31 cellular contexts compared by ENCODE assay signal in genomic region chr4:105988671-105989070, GRCh38.
"Had no signal": no experiment of that assay in that cellular context is flagged by ENCODE, and none has a peak within 500 bp of the region (broad histone marks: within the 10 kb centered on the region; RNA-seq: fewer than 3 reads in every experiment).

No MANE protein-coding gene starts in this region.

- H3K36me3 Mint-ChIP-seq: naive thymus-derived CD8-positive, alpha-beta T cell; stimulated activated effector memory CD8-positive, alpha-beta T cell treated with anti-CD3 and anti-CD28 coated beads, Interleukin-12 subunit alpha, Interleukin-12 subunit beta, amount 100 ng/mL, for 72 hours had no signal

- H3K9me3 ChIP-seq: ovary, psoas muscle, testis, upper lobe of right lung, vagina had no signal

- H3K79me2 ChIP-seq: hepatocyte had no signal

- H3K4me3 Mint-ChIP-seq: endodermal cell; naive thymus-derived CD8-positive, alpha-beta T cell; stimulated activated effector memory CD8-positive, alpha-beta T cell treated with anti-CD3 and anti-CD28 coated beads, Interleukin-12 subunit alpha, Interleukin-12 subunit beta, amount 100 ng/mL, for 72 hours had no signal

- H3K4me1 ChIP-seq: foreskin keratinocyte, testis, tibial nerve had no signal

- H3K27ac Mint-ChIP-seq: endodermal cell; naive thymus-derived CD8-positive, alpha-beta T cell; stimulated activated effector memory CD8-positive, alpha-beta T cell treated with anti-CD3 and anti-CD28 coated beads, Interleukin-12 subunit alpha, Interleukin-12 subunit beta, amount 100 ng/mL, for 72 hours had no signal

- H3K27me3 ChIP-seq: esophagus muscularis mucosa, foreskin keratinocyte, gastroesophageal sphincter, heart left ventricle, hepatocyte, ovary, stomach, testis, tibial nerve, upper lobe of right lung, vagina had no signal

- ATAC-seq: foreskin keratinocyte; gastroesophageal sphincter; heart left ventricle; left lobe of liver; naive thymus-derived CD8-positive, alpha-beta T cell; psoas muscle; right cardiac atrium; stimulated activated effector memory CD8-positive, alpha-beta T cell treated with anti-CD3 and anti-CD28 coated beads, Interleukin-12 subunit alpha, Interleukin-12 subunit beta, amount 100 ng/mL, for 72 hours; upper lobe of right lung had no signal

- H3K4me3 ChIP-seq: esophagus muscularis mucosa, gastroesophageal sphincter, heart left ventricle, hepatocyte, lung, ovary, psoas muscle, sigmoid colon, skin epidermis, stomach, testis, tibial nerve, upper lobe of right lung, vagina had no signal

- H3K4me2 ChIP-seq: hepatocyte had no signal

- H3K36me3 ChIP-seq: esophagus muscularis mucosa, gastroesophageal sphincter, heart left ventricle, ovary, sigmoid colon, stomach, tibial nerve, upper lobe of right lung, vagina had no signal

- H2AFZ ChIP-seq: hepatocyte had no signal

- H3K4me1 Mint-ChIP-seq: endodermal cell; naive thymus-derived CD8-positive, alpha-beta T cell; stimulated activated effector memory CD8-positive, alpha-beta T cell treated with anti-CD3 and anti-CD28 coated beads, Interleukin-12 subunit alpha, Interleukin-12 subunit beta, amount 100 ng/mL, for 72 hours had no signal

- DNase-seq: cerebellar nuclear complex; effector CD8-positive, alpha-beta T cell; endodermal cell; heart left ventricle; kidney; mesendoderm; midbrain; naive thymus-derived CD8-positive, alpha-beta T cell; occipital lobe; ovary; posterior cingulate gyrus; psoas muscle; right cardiac atrium; sigmoid colon; stimulated activated CD4-positive, alpha-beta T cell treated with anti-CD3 and anti-CD28 coated beads, Interleukin-1b, Interleukin-23, amount 100 ng/mL, for 48 hours; stimulated activated CD4-positive, alpha-beta T cell treated with anti-CD3 and anti-CD28 coated beads, Interleukin-4, amount 100 ng/mL, for 1 hour; stimulated activated naive CD4-positive, alpha-beta T cell treated with Interleukin-2 at 50 U/mL for 16 hours; stomach; substantia nigra; testis; upper lobe of right lung had no signal

- H3K9me3 Mint-ChIP-seq: stimulated activated effector memory CD8-positive, alpha-beta T cell treated with anti-CD3 and anti-CD28 coated beads, Interleukin-12 subunit alpha, Interleukin-12 subunit beta, amount 100 ng/mL, for 72 hours had no signal

- H3K27ac ChIP-seq: esophagus muscularis mucosa, foreskin keratinocyte, hepatocyte, ovary, sigmoid colon, skin epidermis, stomach, testis, tibial nerve, upper lobe of right lung, vagina had no signal
